In the genomic region with DNA sequence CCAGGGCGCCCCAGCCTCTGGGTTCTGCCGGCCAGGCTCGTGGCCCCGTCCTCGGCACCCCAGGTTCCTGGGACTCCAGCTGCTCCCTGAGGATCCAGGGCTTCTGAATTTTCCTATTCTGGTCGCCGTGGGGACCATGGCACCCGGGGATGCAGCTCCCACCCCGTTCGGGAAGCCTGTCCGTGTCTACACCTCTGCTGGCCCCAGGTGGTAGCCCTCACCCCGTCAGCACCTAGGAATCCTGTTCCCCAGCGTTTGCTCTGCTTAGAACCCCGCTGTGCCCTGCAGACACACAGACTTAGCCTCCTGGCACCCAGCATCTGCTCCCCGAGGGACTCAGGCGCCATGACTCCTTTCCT, we compare ENCODE assay signal across 9 cellular contexts. TPM values are rescaled to one million over a fixed set of nuclear protein-coding genes. Genes with fewer than 3 reads are reported as not detected.
DNase-seq lines count a peak whose midpoint lies in the region; ATAC-seq and TF ChIP-seq lines count a peak whose summit lies in the region.
"Had no signal": no experiment of that assay in that cellular context is flagged by ENCODE, and none has a peak within 500 bp of the region (broad histone marks: within the 10 kb centered on the region; RNA-seq: fewer than 3 reads in every experiment).

No MANE protein-coding gene starts in this region.

- H3K9me3 ChIP-seq in SK-N-MC (ENCODE audit: low read depth, low read length) (no peaks in the 10 kb centered on the region), smooth muscle cell (replicated peaks; ENCODE audit: low read depth) (no peaks in the 10 kb centered on the region)

- peaks cover 7% of the 10 kb centered on the region for H3K4me1 ChIP-seq in smooth muscle cell (ENCODE audit: low read depth)

- no peak for ATAC-seq in GM21723 (IDR thresholded peaks at IDR 0.05; ENCODE audit: unreplicated experiment)

- H3K36me3 ChIP-seq in SK-N-MC (ENCODE audit: insufficient read depth, low read length): peaks cover 9% of the 10 kb centered on the region; the same call in 1 of the 2 replicates
- no peaks in the 10 kb centered on the region for H3K36me3 ChIP-seq in smooth muscle cell (ENCODE audit: low read depth)

- no peaks in the 10 kb centered on the region for H3K27me3 ChIP-seq in smooth muscle cell (ENCODE audit: low read depth)

- peak overlapping the region; percentile 91 for H3K4me2 ChIP-seq in smooth muscle cell

- no peaks in the 10 kb centered on the region for H3K36me3 Mint-ChIP-seq in T-helper 1 cell treated with Interleukin-12 subunit alpha and Interleukin-12 subunit beta and Interleukin-4 antibody, amounts not matched to agents 30 μg/mL and 1 μg/mL, for 36 hours (ENCODE audit: low read depth)

- WGBS in smooth muscle cell (ENCODE audit: low lambda C conversion rate): 31% methylated on average over 15 of the region's 16 CpGs

- H3K4me3 ChIP-seq in SK-N-MC: peak overlapping the region; percentile 82
- H3K4me3 ChIP-seq in epithelial cell of proximal tubule (ENCODE audit: low read depth, low read length): peak overlapping the region; percentile 79
- peak overlapping the region; percentile 61 for H3K4me3 ChIP-seq in smooth muscle cell

- no peaks in the 10 kb centered on the region for H3K79me2 ChIP-seq in smooth muscle cell (ENCODE audit: low read depth)

- peaks cover 17% of the 10 kb centered on the region for H3K4me1 Mint-ChIP-seq in T-helper 1 cell treated with Interleukin-12 subunit alpha and Interleukin-12 subunit beta and Interleukin-4 antibody, amounts not matched to agents 30 μg/mL and 1 μg/mL, for 36 hours (ENCODE audit: low read depth)

- H4K20me1 ChIP-seq in smooth muscle cell (ENCODE audit: low read depth): no peaks in the 10 kb centered on the region

- H3K9ac ChIP-seq in SK-N-MC (ENCODE audit: insufficient read length) (peak overlapping the region; percentile 89), smooth muscle cell (ENCODE audit: low read depth) (no peak overlapping the region)

- peaks cover 8% of the 10 kb centered on the region for H3F3A ChIP-seq in smooth muscle cell (ENCODE audit: low read depth)

- no peak overlapping the region for H2AFZ ChIP-seq in smooth muscle cell (ENCODE audit: low read depth)

- peaks cover 20% of the 10 kb centered on the region for H3K27me3 Mint-ChIP-seq in T-helper 1 cell treated with Interleukin-12 subunit alpha and Interleukin-12 subunit beta and Interleukin-4 antibody, amounts not matched to agents 30 μg/mL and 1 μg/mL, for 36 hours (ENCODE audit: low read depth)

- TF ChIP-seq CTCF in epithelial cell of proximal tubule (conservative IDR thresholded peaks at IDR 0.05; ENCODE audit: low read depth, low read length) (no peak), smooth muscle cell (IDR thresholded peaks at IDR 0.05; ENCODE audit: borderline replicate concordance, insufficient read depth, poor library complexity, severe bottlenecking) (no peak)

- no peak overlapping the region; the same call in 1 of the 2 replicates for H3K27ac ChIP-seq in SK-N-MC
- H3K27ac ChIP-seq in smooth muscle cell (ENCODE audit: low read depth): no peak overlapping the region

- DNase-seq in T-helper 1 cell (no peak), SK-N-MC (ENCODE audit: low read depth, low spot score) (no peak), epithelial cell of proximal tubule (ENCODE audit: low read depth) (no peak), smooth muscle cell (lab: John Stamatoyannopoulos, UW; ENCODE audit: unreplicated experiment) (no peak), NCI-H2196 (lab: John Stamatoyannopoulos, UW; ENCODE audit: unreplicated experiment) (no peak), islet precursor cell (no peak)
- DNase-seq: activated CD4-positive, CD25-positive, alpha-beta regulatory T cell had no signal

- H3K27ac Mint-ChIP-seq in T-helper 1 cell treated with Interleukin-12 subunit alpha and Interleukin-12 subunit beta and Interleukin-4 antibody, amounts not matched to agents 30 μg/mL and 1 μg/mL, for 36 hours: peak overlapping the region; percentile 64

- H3K9me3 Mint-ChIP-seq in T-helper 1 cell treated with Interleukin-12 subunit alpha and Interleukin-12 subunit beta and Interleukin-4 antibody, amounts not matched to agents 30 μg/mL and 1 μg/mL, for 36 hours: no peaks in the 10 kb centered on the region

- H3K4me3 Mint-ChIP-seq in T-helper 1 cell treated with Interleukin-12 subunit alpha and Interleukin-12 subunit beta and Interleukin-4 antibody, amounts not matched to agents 30 μg/mL and 1 μg/mL, for 36 hours: peak overlapping the region; percentile 78

RNA-seq across cellular contexts. Expression of a gene that starts 1.0 kb away (rescaled TPM):
- 1.7 and 3.3 TPM in 2 replicates for total RNA-seq in epithelial cell of proximal tubule
- 3.2 and 10.9 TPM in 2 replicates for total RNA-seq in smooth muscle cell
- polyA plus RNA-seq in smooth muscle cell: 16.3 and 20.3 TPM in 2 replicates

RNA-seq across cellular contexts. Expression of a gene that starts 1.4 kb away (rescaled TPM):
- 2.7 and 10.3 TPM in 2 replicates for total RNA-seq in epithelial cell of proximal tubule
- 0.54 and 2.9 TPM in 2 replicates for total RNA-seq in smooth muscle cell
- 0.74 and 1.7 TPM in 2 replicates for polyA plus RNA-seq in smooth muscle cell

RNA-seq across cellular contexts. Expression of a gene that starts 6.1 kb away (rescaled TPM):
- 2.2 and 3.7 TPM in 2 replicates for total RNA-seq in epithelial cell of proximal tubule
- 11.7 and 16.5 TPM in 2 replicates for total RNA-seq in smooth muscle cell
- 24.7 and 30.7 TPM in 2 replicates for polyA plus RNA-seq in smooth muscle cell

RNA-seq across cellular contexts. Expression of a gene that starts 34.9 kb away (rescaled TPM):
- not detected in 2 replicates for total RNA-seq in epithelial cell of proximal tubule
- total RNA-seq in smooth muscle cell: 1.1 TPM in 1 of 2 replicates, not detected in the other
- polyA plus RNA-seq in smooth muscle cell: 0.06 and 0.84 TPM in 2 replicates

RNA-seq across cellular contexts. Expression of a gene that starts 35.1 kb away (rescaled TPM):
- total RNA-seq in epithelial cell of proximal tubule: 165 and 257 TPM in 2 replicates
- total RNA-seq in smooth muscle cell: 164 and 200 TPM in 2 replicates
- polyA plus RNA-seq in smooth muscle cell: 206 and 216 TPM in 2 replicates
